In genomic region chr1:215156232-215156631, GRCh38 we compare ENCODE assay signal across 26 cellular contexts.
DNase-seq lines count a peak whose midpoint lies in the region; ATAC-seq and TF ChIP-seq lines count a peak whose summit lies in the region.
"Had no signal": no experiment of that assay in that cellular context is flagged by ENCODE, and none has a peak within 500 bp of the region (broad histone marks: within the 10 kb centered on the region; RNA-seq: fewer than 3 reads in every experiment).

No MANE protein-coding gene starts in this region.

- intact Hi-C loops in lower leg skin (cut with DNase I; ENCODE audit: low total_unique reads) = no loop called here

- H3K36me3 ChIP-seq in SJCRH30 = no peaks in the 10 kb centered on the region
- no peaks in the 10 kb centered on the region for H3K36me3 ChIP-seq in neural progenitor cell
- H3K36me3 ChIP-seq: Peyer's patch, SJSA1, spleen had no signal

- no peak for TF ChIP-seq CTCF in choroid plexus epithelial cell (conservative IDR thresholded peaks at IDR 0.05; ENCODE audit: low read depth, low read length)
- TF ChIP-seq CTCF in neural progenitor cell (IDR thresholded peaks at IDR 0.05) = no peak
- no peak for TF ChIP-seq CTCF in lower leg skin (IDR thresholded peaks at IDR 0.05)

- no peak overlapping the region for H3K27ac Mint-ChIP-seq in neural progenitor cell
- H3K27ac Mint-ChIP-seq: activated CD4-positive, alpha-beta T cell treated with anti-CD3 and anti-CD28 coated beads, Interleukin-2, amount 10 ng/mL, durations not matched to agents 24 days and 14 days; activated naive CD4-positive, alpha-beta T cell treated with anti-CD3 and anti-CD28 coated beads, Interleukin-2, amount 50 U/mL, for 72 hours; activated T-helper 17 cell treated with anti-CD3 and anti-CD28 coated beads, Interleukin-2, amount 50 U/mL, for 72 hours; CD4-positive, CD25-positive, alpha-beta regulatory T cell; dendritic cell treated with granulocyte-macrophage colony-stimulating factor and Interleukin-4, amounts not matched to agents 40 ng/mL and 50 ng/mL, for 4 days; T-helper 1 cell treated with Interleukin-12 subunit alpha and Interleukin-12 subunit beta and Interleukin-4 antibody, amounts not matched to agents 30 μg/mL and 1 μg/mL, for 36 hours had no signal

- DNase-seq in GM03348 (ENCODE audit: low spot score) (peak; percentile 13), SJCRH30 (peak; percentile 6 to 9), choroid plexus epithelial cell (ENCODE audit: low read depth) (peak; percentile 49), left kidney (ENCODE audit: low read depth, low spot score) (peak; percentile 1), neural progenitor cell (ENCODE audit: low spot score) (no peak), lower leg skin (ENCODE audit: low spot score in 2 of 2) (no peak)
- DNase-seq: activated CD4-positive, alpha-beta T cell treated with anti-CD3 and anti-CD28 coated beads, Interleukin-2, amount 10 ng/mL, durations not matched to agents 24 days and 14 days; CD4-positive, CD25-positive, alpha-beta regulatory T cell; Karpas-422; kidney; mammary epithelial cell; NCI-H1105 treated with DMSO at 0.1 percent for 48 hours; NCI-H446 treated with DMSO at 0.1 percent for 48 hours; Peyer's patch; spleen; stimulated activated CD4-positive, alpha-beta T cell treated with anti-CD3 and anti-CD28 coated beads, Interleukin-4, amount 100 ng/mL, for 1 hour; stimulated activated naive CD4-positive, alpha-beta T cell had no signal

- H3K79me2 ChIP-seq in neural progenitor cell (ENCODE audit: low read depth) = no peaks in the 10 kb centered on the region

- no peak overlapping the region for H3K4me2 ChIP-seq in neural progenitor cell

- no peaks in the 10 kb centered on the region for H3K4me1 Mint-ChIP-seq in neural progenitor cell
- H3K4me1 Mint-ChIP-seq: activated CD4-positive, alpha-beta T cell treated with anti-CD3 and anti-CD28 coated beads, Interleukin-2, amount 10 ng/mL, durations not matched to agents 24 days and 14 days; activated T-helper 17 cell treated with anti-CD3 and anti-CD28 coated beads, Interleukin-2, amount 50 U/mL, for 72 hours; CD4-positive, CD25-positive, alpha-beta regulatory T cell had no signal

- ATAC-seq in GM21717 (IDR thresholded peaks at IDR 0.05; ENCODE audit: unreplicated experiment) (no peak), GM18870 (IDR thresholded peaks at IDR 0.05; ENCODE audit: unreplicated experiment) (no peak)
- ATAC-seq: activated naive CD4-positive, alpha-beta T cell treated with anti-CD3 and anti-CD28 coated beads, Interleukin-2, amount 50 U/mL, for 72 hours; activated T-helper 17 cell treated with anti-CD3 and anti-CD28 coated beads, Interleukin-2, amount 50 U/mL, for 72 hours; foreskin keratinocyte; GM12878 had no signal

- H3K27ac ChIP-seq in SJCRH30 = no peak overlapping the region
- H3K27ac ChIP-seq in neural progenitor cell = no peak overlapping the region
- H3K27ac ChIP-seq: foreskin keratinocyte, Peyer's patch, SJSA1, spleen had no signal

- H3K4me3 Mint-ChIP-seq in neural progenitor cell = no peak overlapping the region
- H3K4me3 Mint-ChIP-seq: activated CD4-positive, alpha-beta T cell treated with anti-CD3 and anti-CD28 coated beads, Interleukin-2, amount 10 ng/mL, durations not matched to agents 24 days and 14 days; activated T-helper 17 cell treated with anti-CD3 and anti-CD28 coated beads, Interleukin-2, amount 50 U/mL, for 72 hours; CD4-positive, CD25-positive, alpha-beta regulatory T cell; dendritic cell treated with granulocyte-macrophage colony-stimulating factor and Interleukin-4, amounts not matched to agents 40 ng/mL and 50 ng/mL, for 4 days; T-helper 1 cell treated with Interleukin-12 subunit alpha and Interleukin-12 subunit beta and Interleukin-4 antibody, amounts not matched to agents 30 μg/mL and 1 μg/mL, for 36 hours had no signal

- H3K9me3 ChIP-seq in SJCRH30 (replicated peaks) (no peaks in the 10 kb centered on the region), neural progenitor cell (ENCODE audit: low read depth) (no peaks in the 10 kb centered on the region)
- H3K9me3 ChIP-seq: Peyer's patch, SJSA1 had no signal

- H3K4me3 ChIP-seq in SJCRH30 = no peak overlapping the region
- no peak overlapping the region for H3K4me3 ChIP-seq in choroid plexus epithelial cell (ENCODE audit: low read depth, low read length)
- no peak overlapping the region for H3K4me3 ChIP-seq in neural progenitor cell
- H3K4me3 ChIP-seq in lower leg skin (ENCODE audit: low read depth, poor library complexity, severe bottlenecking) = no peak overlapping the region
- H3K4me3 ChIP-seq: GM12878, Peyer's patch, SJSA1, spleen had no signal

- no peaks in the 10 kb centered on the region for H3K9me3 Mint-ChIP-seq in neural progenitor cell
- H3K9me3 Mint-ChIP-seq: activated CD4-positive, alpha-beta T cell treated with anti-CD3 and anti-CD28 coated beads, Interleukin-2, amount 10 ng/mL, durations not matched to agents 24 days and 14 days; activated naive CD4-positive, alpha-beta T cell treated with anti-CD3 and anti-CD28 coated beads, Interleukin-2, amount 50 U/mL, for 72 hours; T-helper 1 cell treated with Interleukin-12 subunit alpha and Interleukin-12 subunit beta and Interleukin-4 antibody, amounts not matched to agents 30 μg/mL and 1 μg/mL, for 36 hours had no signal

- no peaks in the 10 kb centered on the region for H4K20me1 ChIP-seq in neural progenitor cell (ENCODE audit: low read depth)

- no peak overlapping the region for H2AFZ ChIP-seq in neural progenitor cell (replicated peaks)

- H3K27me3 Mint-ChIP-seq in neural progenitor cell (ENCODE audit: insufficient read depth, low read depth) = no peaks in the 10 kb centered on the region
- H3K27me3 Mint-ChIP-seq: activated CD4-positive, alpha-beta T cell treated with anti-CD3 and anti-CD28 coated beads, Interleukin-2, amount 10 ng/mL, durations not matched to agents 24 days and 14 days; activated T-helper 17 cell treated with anti-CD3 and anti-CD28 coated beads, Interleukin-2, amount 50 U/mL, for 72 hours; CD4-positive, CD25-positive, alpha-beta regulatory T cell; dendritic cell treated with granulocyte-macrophage colony-stimulating factor and Interleukin-4, amounts not matched to agents 40 ng/mL and 50 ng/mL, for 4 days had no signal

- no peak for TF ChIP-seq POLR2A in lower leg skin (IDR thresholded peaks at IDR 0.05)

- H3K27me3 ChIP-seq in SJCRH30 = no peaks in the 10 kb centered on the region
- no peaks in the 10 kb centered on the region for H3K27me3 ChIP-seq in neural progenitor cell
- H3K27me3 ChIP-seq: foreskin keratinocyte, Peyer's patch, SJSA1, spleen had no signal

- no peak overlapping the region for H3K9ac ChIP-seq in neural progenitor cell

- no peaks in the 10 kb centered on the region for H3F3A ChIP-seq in neural progenitor cell (ENCODE audit: low read depth)

- WGBS in lower leg skin, 2 donors = 96 to 97% methylated on average over 1 of the region's 1 CpG

- H3K36me3 Mint-ChIP-seq in neural progenitor cell = no peaks in the 10 kb centered on the region
- H3K36me3 Mint-ChIP-seq: activated naive CD4-positive, alpha-beta T cell treated with anti-CD3 and anti-CD28 coated beads, Interleukin-2, amount 50 U/mL, for 72 hours; CD4-positive, CD25-positive, alpha-beta regulatory T cell had no signal

- no peaks in the 10 kb centered on the region for H3K4me1 ChIP-seq in SJCRH30
- H3K4me1 ChIP-seq in neural progenitor cell = peaks cover 8% of the 10 kb centered on the region
- H3K4me1 ChIP-seq: foreskin keratinocyte, Peyer's patch, SJSA1, spleen had no signal

Comparison
In these comparisons a context has a peak if more than half of its experiments do, and no peak if none do; other contexts are left out.
1. DNase-seq: peak in GM03348 (single experiment), SJCRH30 (2 of 2), choroid plexus epithelial cell (single experiment) and left kidney (single experiment); none in neural progenitor cell (single experiment) and lower leg skin (0 of 2).